Comparison of ENCODE assay signal across 11 cellular contexts in the genomic region with DNA sequence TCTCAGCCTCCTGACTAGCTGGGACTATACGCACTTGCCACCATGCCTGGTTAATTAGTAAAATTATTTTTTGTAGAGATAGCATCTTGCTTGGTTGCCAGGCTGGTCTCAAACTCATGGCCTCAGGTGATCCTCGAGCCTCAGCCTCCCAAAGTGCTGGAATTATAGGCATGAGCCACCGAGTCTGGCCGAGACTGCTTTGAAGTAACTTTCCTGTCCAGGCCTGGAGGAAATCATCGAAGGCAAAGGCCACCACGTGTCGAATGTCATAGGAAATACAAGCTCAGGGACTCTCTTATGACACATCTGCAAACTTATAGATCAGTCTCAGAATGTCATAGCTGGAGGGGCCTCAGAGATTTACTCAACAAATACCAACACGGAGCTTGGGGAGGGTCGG. TPM values are rescaled to one million over a fixed set of nuclear protein-coding genes. Genes with fewer than 3 reads are reported as not detected.
DNase-seq lines count a peak whose midpoint lies in the region; ATAC-seq and TF ChIP-seq lines count a peak whose summit lies in the region.
"Had no signal": no experiment of that assay in that cellular context is flagged by ENCODE, and none has a peak within 500 bp of the region (broad histone marks: within the 10 kb centered on the region; RNA-seq: fewer than 3 reads in every experiment).

No MANE protein-coding gene starts in this region.

- H3K4me2 ChIP-seq in parathyroid adenoma (ENCODE audit: low read length), result no peak overlapping the region
- H3K4me2 ChIP-seq: PC-9 had no signal

- no peak overlapping the region for H3K4me3 ChIP-seq in heart right ventricle
- no peak overlapping the region for H3K4me3 ChIP-seq in esophagus muscularis mucosa
- H3K4me3 ChIP-seq in parathyroid adenoma (ENCODE audit: low read depth, low read length), result no peak overlapping the region
- H3K4me3 ChIP-seq in CD8-positive, alpha-beta T cell (ENCODE audit: low read depth, low read length), result no peak overlapping the region
- H3K4me3 ChIP-seq: PC-9 had no signal

- ATAC-seq in heart right ventricle, result no peak
- ATAC-seq in left cardiac atrium, result no peak
- ATAC-seq in GM21367 (IDR thresholded peaks at IDR 0.05; ENCODE audit: unreplicated experiment), result no peak
- no peak for ATAC-seq in CD8-positive, alpha-beta T cell

- H3K4me3 Mint-ChIP-seq in CD8-positive, alpha-beta T cell, result no peak overlapping the region

- intact Hi-C loops in heart right ventricle (cut with DNase I), result loop anchor here in 2 of 10 donors (5.0 kb wide), 1 partner anchor 38 kb away; no protein-coding TSS in a partner anchor
- intact Hi-C loops in left cardiac atrium (cut with DNase I), result no loop called here
- intact Hi-C loops in esophagus muscularis mucosa (cut with DNase I), result no loop called here
- intact Hi-C loops in CD8-positive, alpha-beta T cell (cut with DNase I, micrococcal nuclease), result no loop called here

- no peaks in the 10 kb centered on the region for H3K27me3 Mint-ChIP-seq in CD8-positive, alpha-beta T cell (ENCODE audit: low read depth)

- no peak for DNase-seq in heart right ventricle
- no peak for DNase-seq in left cardiac atrium
- DNase-seq in esophagus muscularis mucosa (ENCODE audit: extremely low spot score), result no peak
- DNase-seq in NCI-H1417 treated with DMSO at 0.1 percent for 48 hours (lab: John Stamatoyannopoulos, UW), result no peak
- DNase-seq in CD8-positive, alpha-beta T cell, result no peak
- no peak for DNase-seq in MV-4-11 (lab: John Stamatoyannopoulos, UW)
- DNase-seq: AML-193, NCI-H2171 had no signal

- H3K9ac ChIP-seq in parathyroid adenoma, result no peak overlapping the region

- TF ChIP-seq POLR2A in esophagus muscularis mucosa (IDR thresholded peaks at IDR 0.05; ENCODE audit: low read depth), result no peak

- WGBS in heart right ventricle, 2 donors, result 70% methylated on average over 9 of the region's 9 CpGs
- 71% methylated on average over 9 of the region's 9 CpGs for WGBS in esophagus muscularis mucosa

- H3K9me3 ChIP-seq in heart right ventricle (no peaks in the 10 kb centered on the region), esophagus muscularis mucosa (no peaks in the 10 kb centered on the region), parathyroid adenoma (ENCODE audit: control insufficient read depth, low read length) (no peaks in the 10 kb centered on the region)
- no peaks in the 10 kb centered on the region for H3K9me3 ChIP-seq in CD8-positive, alpha-beta T cell (ENCODE audit: low read length)

- H3K36me3 ChIP-seq in heart right ventricle (peaks cover 0 to 17% (median 0%) of the 10 kb centered on the region in 9 donors), esophagus muscularis mucosa (no peaks in the 10 kb centered on the region), parathyroid adenoma (ENCODE audit: control insufficient read depth, insufficient read depth, low read length) (no peaks in the 10 kb centered on the region)
- no peaks in the 10 kb centered on the region for H3K36me3 ChIP-seq in CD8-positive, alpha-beta T cell (ENCODE audit: insufficient read depth, low read length)

- no peaks in the 10 kb centered on the region for H3K9me3 Mint-ChIP-seq in CD8-positive, alpha-beta T cell

- TF ChIP-seq CTCF in heart right ventricle (IDR thresholded peaks at IDR 0.05), result no peak
- no peak for TF ChIP-seq CTCF in esophagus muscularis mucosa (IDR thresholded peaks at IDR 0.05)
- no peak for TF ChIP-seq CTCF in parathyroid adenoma (IDR thresholded peaks at IDR 0.05)
- no peak for TF ChIP-seq CTCF in CD8-positive, alpha-beta T cell (IDR thresholded peaks at IDR 0.05)

- H3K27me3 ChIP-seq in heart right ventricle, result no peaks in the 10 kb centered on the region
- no peaks in the 10 kb centered on the region for H3K27me3 ChIP-seq in esophagus muscularis mucosa
- H3K27me3 ChIP-seq in parathyroid adenoma (ENCODE audit: control insufficient read depth, insufficient read depth, low read length), result no peaks in the 10 kb centered on the region
- no peaks in the 10 kb centered on the region for H3K27me3 ChIP-seq in CD8-positive, alpha-beta T cell (ENCODE audit: insufficient read depth, low read length)

- peaks cover 4% of the 10 kb centered on the region for H3K79me2 ChIP-seq in parathyroid adenoma

- H3K27ac Mint-ChIP-seq in CD8-positive, alpha-beta T cell, result no peak overlapping the region

- H3K4me1 Mint-ChIP-seq in CD8-positive, alpha-beta T cell (ENCODE audit: low read depth), result peaks cover 70% of the 10 kb centered on the region

- peaks cover 50% of the 10 kb centered on the region for H3K36me3 Mint-ChIP-seq in CD8-positive, alpha-beta T cell

- peak overlapping the region; percentile 72 to 91 (median 78) for H3K27ac ChIP-seq in heart right ventricle
- peak overlapping the region; percentile 80 to 86 (median 82) for H3K27ac ChIP-seq in esophagus muscularis mucosa (replicated peaks in 1 of 4)
- peak overlapping the region; percentile 21 for H3K27ac ChIP-seq in parathyroid adenoma
- H3K27ac ChIP-seq in CD8-positive, alpha-beta T cell (ENCODE audit: low read depth, low read length), result no peak overlapping the region
- H3K27ac ChIP-seq: PC-9 had no signal

- H2AFZ ChIP-seq in parathyroid adenoma, result no peak overlapping the region
- H2AFZ ChIP-seq: PC-9 had no signal

- no peak for TF ChIP-seq EP300 in esophagus muscularis mucosa (IDR thresholded peaks at IDR 0.05)

- CTCF ChIA-PET in CD8-positive, alpha-beta T cell (lab: Charles Lee), result interaction anchor here (0.7 to 1.7 kb wide), 2 partner anchors 19 kb away, joined by 3 to 4 read pairs; no protein-coding TSS in a partner anchor

- H3K4me1 ChIP-seq in heart right ventricle (peaks cover 9 to 100% (median 86%) of the 10 kb centered on the region in 9 donors), esophagus muscularis mucosa (peaks cover 77 to 92% (median 84%) of the 10 kb centered on the region in 4 donors), parathyroid adenoma (no peaks in the 10 kb centered on the region)
- peaks cover 18% of the 10 kb centered on the region for H3K4me1 ChIP-seq in CD8-positive, alpha-beta T cell (ENCODE audit: insufficient read depth, low read length)

- POLR2A ChIA-PET in CD8-positive, alpha-beta T cell (lab: Charles Lee), result interaction anchor here (1.0 kb wide), 1 partner anchor 11 kb away, joined by 3 read pairs; no protein-coding TSS in a partner anchor

RNA-seq across cellular contexts. Expression of a gene that starts 25.1 kb away (rescaled TPM):
- total RNA-seq in heart right ventricle (100 to 1,000 TPM in 7 of 10 donors, 10 to 100 TPM in 3; 84.0 to 135 (median 120) TPM), left cardiac atrium (100 to 1,000 TPM; 108 to 109 TPM), esophagus muscularis mucosa (100 to 1,000 TPM in 2 of 4 donors, 10 to 100 TPM in 2; 66.6 to 138 (median 101) TPM)
- 10 to 100 TPM; 39.6 to 39.9 TPM for polyA plus RNA-seq in heart right ventricle
- 100 to 1,000 TPM; 127 to 130 TPM for total RNA-seq in CD8-positive, alpha-beta T cell
